In genomic region chr3:60399295-60399694, GRCh38 we compare ENCODE assay signal across 26 cellular contexts.
DNase-seq lines count a peak whose midpoint lies in the region; ATAC-seq, FAIRE-seq and TF ChIP-seq lines count a peak whose summit lies in the region.
"Had no signal": no experiment of that assay in that cellular context is flagged by ENCODE, and none has a peak within 500 bp of the region (broad histone marks: within the 10 kb centered on the region; RNA-seq: fewer than 3 reads in every experiment).

No MANE protein-coding gene starts in this region.

- H3K4me3 Mint-ChIP-seq in effector memory CD8-positive, alpha-beta T cell, result no peak overlapping the region
- H3K4me3 Mint-ChIP-seq: activated CD4-positive, alpha-beta T cell treated with anti-CD3 and anti-CD28 coated beads for 36 hours; activated CD8-positive, alpha-beta T cell treated with anti-CD3 and anti-CD28 coated beads, Interleukin-2, amount 10 ng/mL, durations not matched to agents 7 days and 5 days; naive thymus-derived CD8-positive, alpha-beta T cell; stimulated activated naive B cell treated with anti-CD40 and anti-IgM and Interleukin-4, amounts not matched to agents 10 μg/mL and 1 μg/mL and 100 μg/mL, for 72 hours had no signal

- no peak for FAIRE-seq in K562 (lab: Jason Lieb, UNC)
- FAIRE-seq: colon, GM12892, HepG2 had no signal

- H3K4me3 ChIP-seq in HEK293 (ENCODE audit: low read depth, low read length), result no peak overlapping the region
- H3K4me3 ChIP-seq in K562, result no peak overlapping the region
- no peak overlapping the region for H3K4me3 ChIP-seq in mesendoderm (ENCODE audit: low read length)
- H3K4me3 ChIP-seq: BLaER1, hepatocyte, lower lobe of right lung, skin epidermis, upper lobe of right lung had no signal

- H2AFZ ChIP-seq in K562 (ENCODE audit: low read depth, low read length), result no peak overlapping the region
- H2AFZ ChIP-seq: hepatocyte had no signal

- WGBS in K562 (ENCODE audit: insufficient coverage, low coverage, missing lambda C conversion rate), result 9% methylated on average over 3 of the region's 3 CpGs
- WGBS in mesendoderm (ENCODE audit: extremely low coverage, insufficient coverage, low lambda C conversion rate), result no CpG with 5 or more reads among the region's 3 CpGs

- H3K36me3 ChIP-seq in HEK293 (ENCODE audit: control insufficient read depth in 2 of 2, insufficient read depth in 1 of 2, low read length in 2 of 2), result no peaks in the 10 kb centered on the region
- H3K36me3 ChIP-seq in K562 (ENCODE audit: control insufficient read depth, insufficient read depth, low read length), result no peaks in the 10 kb centered on the region
- H3K36me3 ChIP-seq in mesendoderm (ENCODE audit: control insufficient read depth, insufficient read depth, low read length), result no peaks in the 10 kb centered on the region
- H3K36me3 ChIP-seq: BLaER1, lower lobe of right lung, upper lobe of right lung had no signal

- no peaks in the 10 kb centered on the region for H3K79me2 ChIP-seq in K562 (ENCODE audit: control insufficient read depth, insufficient read depth, low read length)
- no peaks in the 10 kb centered on the region for H3K79me2 ChIP-seq in mesendoderm (ENCODE audit: control insufficient read depth, insufficient read depth, low read length)
- H3K79me2 ChIP-seq: hepatocyte had no signal

- no peaks in the 10 kb centered on the region for H3K27me3 ChIP-seq in K562 (ENCODE audit: control insufficient read depth in 2 of 2, insufficient read depth in 2 of 2, low read length in 2 of 2)
- no peaks in the 10 kb centered on the region for H3K27me3 ChIP-seq in mesendoderm (ENCODE audit: insufficient read depth, low read length, poor library complexity)
- H3K27me3 ChIP-seq: BLaER1, hepatocyte, upper lobe of right lung had no signal

- ATAC-seq in K562, result no peak
- no peak for ATAC-seq in effector memory CD8-positive, alpha-beta T cell (replicated peaks)
- ATAC-seq: activated CD4-positive, alpha-beta T cell treated with anti-CD3 and anti-CD28 coated beads for 36 hours; activated CD8-positive, alpha-beta T cell treated with anti-CD3 and anti-CD28 coated beads, Interleukin-2, amount 10 ng/mL, durations not matched to agents 7 days and 5 days; activated naive CD4-positive, alpha-beta T cell treated with anti-CD3 and anti-CD28 coated beads, Interleukin-2, amount 50 U/mL, for 72 hours; HepG2; naive thymus-derived CD8-positive, alpha-beta T cell; stimulated activated naive B cell treated with anti-CD40 and anti-IgM and Interleukin-4, amounts not matched to agents 10 μg/mL and 1 μg/mL and 100 μg/mL, for 72 hours had no signal

- H2BK120ac ChIP-seq in mesendoderm (ENCODE audit: low read depth, low read length), result no peak overlapping the region

- no peaks in the 10 kb centered on the region for H4K20me1 ChIP-seq in K562 (replicated peaks; ENCODE audit: control insufficient read depth, insufficient read depth, low read length)
- H4K20me1 ChIP-seq: BLaER1 had no signal

- H3K9me1 ChIP-seq in K562 (ENCODE audit: control insufficient read depth, insufficient read depth, low read length), result no peaks in the 10 kb centered on the region

- H3K18ac ChIP-seq in mesendoderm (ENCODE audit: low read length), result no peak overlapping the region

- H3K9me3 ChIP-seq in HEK293 (ENCODE audit: control insufficient read depth, insufficient read depth, low read depth, low read length) (no peaks in the 10 kb centered on the region), K562 (replicated peaks; ENCODE audit: control insufficient read depth, insufficient read depth, low read depth, low read length) (no peaks in the 10 kb centered on the region)
- H3K9me3 ChIP-seq: BLaER1, lower lobe of right lung, upper lobe of right lung had no signal

- no peaks in the 10 kb centered on the region for H3K4me1 Mint-ChIP-seq in effector memory CD8-positive, alpha-beta T cell (ENCODE audit: low read depth in 2 of 2)
- H3K4me1 Mint-ChIP-seq: activated CD4-positive, alpha-beta T cell treated with anti-CD3 and anti-CD28 coated beads for 36 hours had no signal

- H3K27me3 Mint-ChIP-seq in effector memory CD8-positive, alpha-beta T cell, result peaks cover 0 to 11% of the 10 kb centered on the region in 2 donors
- H3K27me3 Mint-ChIP-seq: activated CD4-positive, alpha-beta T cell treated with anti-CD3 and anti-CD28 coated beads for 36 hours; naive thymus-derived CD8-positive, alpha-beta T cell; stimulated activated naive B cell treated with anti-CD40 and anti-IgM and Interleukin-4, amounts not matched to agents 10 μg/mL and 1 μg/mL and 100 μg/mL, for 72 hours had no signal

- no peaks in the 10 kb centered on the region for H3K9me3 Mint-ChIP-seq in effector memory CD8-positive, alpha-beta T cell

- TF ChIP-seq RAD21 in K562 (CRISPR knock-in tag; conservative IDR thresholded peaks at IDR 0.05 in 1 of 2, IDR thresholded peaks at IDR 0.05 in 1 of 2), result no peak

- no peak overlapping the region for H3K56ac ChIP-seq in mesendoderm (ENCODE audit: low read length)

- intact Hi-C loops in K562 (cut with micrococcal nuclease), result no loop called here

- H3K4me1 ChIP-seq in HEK293 (ENCODE audit: control insufficient read depth, insufficient read depth, low read length) (no peaks in the 10 kb centered on the region), K562 (replicated peaks in 1 of 2; ENCODE audit: control insufficient read depth in 2 of 2, insufficient read depth in 2 of 2, low read length in 2 of 2) (peaks cover 0 to 3% of the 10 kb centered on the region in 2 experiments; a peak in 2 of 5 replicates), mesendoderm (ENCODE audit: control insufficient read depth, low read depth, low read length) (peaks cover 11% of the 10 kb centered on the region)
- H3K4me1 ChIP-seq: BLaER1, lower lobe of right lung, upper lobe of right lung had no signal

- no peak overlapping the region for H3K4me2 ChIP-seq in K562 (ENCODE audit: insufficient read depth, low read length)
- H3K4me2 ChIP-seq in mesendoderm (ENCODE audit: low read length), result no peak overlapping the region
- H3K4me2 ChIP-seq: BLaER1, hepatocyte had no signal

- no peaks in the 10 kb centered on the region for H3K79me1 ChIP-seq in mesendoderm (ENCODE audit: low read length)

- no peak overlapping the region for H2BK5ac ChIP-seq in mesendoderm (ENCODE audit: low read length)

- H3K36me3 Mint-ChIP-seq in effector memory CD8-positive, alpha-beta T cell (ENCODE audit: insufficient read depth), result no peaks in the 10 kb centered on the region
- H3K36me3 Mint-ChIP-seq: activated naive CD4-positive, alpha-beta T cell treated with anti-CD3 and anti-CD28 coated beads, Interleukin-2, amount 50 U/mL, for 72 hours; stimulated activated naive B cell treated with anti-CD40 and anti-IgM and Interleukin-4, amounts not matched to agents 10 μg/mL and 1 μg/mL and 100 μg/mL, for 72 hours had no signal

- TF ChIP-seq POLR2A in K562 (conservative IDR thresholded peaks at IDR 0.05), result no peak

- H3K9ac ChIP-seq in K562 (ENCODE audit: insufficient read depth in 1 of 2, low read depth in 2 of 2, low read length in 2 of 2), result no peak overlapping the region
- no peak overlapping the region for H3K9ac ChIP-seq in mesendoderm (ENCODE audit: low read length)
- H3K9ac ChIP-seq: BLaER1 had no signal

- DNase-seq in COR-L47 (lab: John Stamatoyannopoulos, UW) (peak; percentile 69), NCI-H2227 (lab: John Stamatoyannopoulos, UW; ENCODE audit: unreplicated experiment) (peak; percentile 53), K562 (ENCODE audit: extremely low read depth in 1 of 4, low spot score in 3 of 4) (peak in 1 of 4 experiments; percentile 6), mesendoderm (no peak), iPS-NIHi7 (ENCODE audit: extremely low spot score) (no peak)
- no peak for DNase-seq in effector memory CD8-positive, alpha-beta T cell
- DNase-seq: activated CD4-positive, alpha-beta T cell treated with anti-CD3 and anti-CD28 coated beads for 36 hours; activated CD8-positive, alpha-beta T cell treated with anti-CD3 and anti-CD28 coated beads, Interleukin-2, amount 10 ng/mL, durations not matched to agents 7 days and 5 days; HCEC 1CT; Kasumi-1; lower lobe of right lung; naive thymus-derived CD8-positive, alpha-beta T cell; NCI-H526; nucleus accumbens; SIG-M5; stimulated activated naive B cell treated with anti-CD40 and anti-IgM and Interleukin-4, amounts not matched to agents 10 μg/mL and 1 μg/mL and 100 μg/mL, for 72 hours; upper lobe of right lung had no signal

- H3K27ac ChIP-seq in HEK293 (ENCODE audit: extremely low read depth, low read depth, low read length) (no peak overlapping the region), K562 (ENCODE audit: extremely low read depth, low read depth, low read length) (no peak overlapping the region), mesendoderm (ENCODE audit: low read depth, low read length) (no peak overlapping the region)
- H3K27ac ChIP-seq: BLaER1, hepatocyte, lower lobe of right lung, skin epidermis, upper lobe of right lung, VCaP had no signal

- no peak overlapping the region for H2BK15ac ChIP-seq in mesendoderm (replicated peaks; ENCODE audit: low read depth)

- TF ChIP-seq EP300 in K562 (IDR thresholded peaks at IDR 0.05; ENCODE audit: low read length), result no peak

- POLR2A ChIA-PET in HEK293 (lab: Yijun Ruan, JAX), result no interaction called here
- POLR2A ChIA-PET in K562 (lab: Yijun Ruan, JAX), result no interaction called here

- no TSS peak for BruUV-seq in K562 (replicated peaks; lab: Mats Ljungman, UMichigan)

- H3K27ac Mint-ChIP-seq in effector memory CD8-positive, alpha-beta T cell, result no peak overlapping the region
- H3K27ac Mint-ChIP-seq: activated CD4-positive, alpha-beta T cell treated with anti-CD3 and anti-CD28 coated beads for 36 hours; activated CD8-positive, alpha-beta T cell treated with anti-CD3 and anti-CD28 coated beads, Interleukin-2, amount 10 ng/mL, durations not matched to agents 7 days and 5 days; stimulated activated naive B cell treated with anti-CD40 and anti-IgM and Interleukin-4, amounts not matched to agents 10 μg/mL and 1 μg/mL and 100 μg/mL, for 72 hours had no signal

- H2AK5ac ChIP-seq in mesendoderm (ENCODE audit: low read length), result no peak overlapping the region

- no peak for TF ChIP-seq CTCF in HEK293 (tag by site-specific recombination; IDR thresholded peaks at IDR 0.05)
- TF ChIP-seq CTCF in K562 (IDR thresholded peaks at IDR 0.05 in 2 of 3, conservative IDR thresholded peaks at IDR 0.05 in 1 of 3; ENCODE audit: insufficient read depth in 2 of 3, low read depth in 1 of 3, low read length in 3 of 3), result no peak

- H3K4ac ChIP-seq in mesendoderm (ENCODE audit: low read depth, low read length), result no peak overlapping the region

- CTCF ChIA-PET in HEK293 (lab: Yijun Ruan, JAX) (no interaction called here), K562 (lab: Yijun Ruan, JAX; ENCODE audit: low intra/inter-chr PET ratio) (no interaction called here)

- no peak overlapping the region for H4K5ac ChIP-seq in mesendoderm (ENCODE audit: low read length)

- in situ Hi-C loops in K562 (cut with MboI), result no loop called here

- H4K8ac ChIP-seq in mesendoderm (ENCODE audit: low read depth, low read length), result no peak overlapping the region

- H3K23ac ChIP-seq in mesendoderm (ENCODE audit: low read length), result no peak overlapping the region

TF ChIP-seq in K562, 482 proteins besides CTCF, POLR2A, EP300 and RAD21 (continues in another document):
- TF ChIP-seq PTTG1 (tag; IDR thresholded peaks at IDR 0.05; ENCODE audit: low read depth) (no peak), ZNF668 (CRISPR knock-in tag; IDR thresholded peaks at IDR 0.05) (no peak), XRCC4 (IDR thresholded peaks at IDR 0.05; ENCODE audit: extremely low read depth, insufficient read depth, insufficient read length) (no peak)

Comparison
In these comparisons a context has a peak if more than half of its experiments do, and no peak if none do; other contexts are left out.
1. DNase-seq: peak in COR-L47 (single experiment) and NCI-H2227 (single experiment); none in mesendoderm (single experiment), effector memory CD8-positive, alpha-beta T cell (0 of 3) and iPS-NIHi7 (single experiment).